27 cellular contexts compared by ENCODE assay signal in genomic region chr1:232144696-232145230, GRCh38.
"Had no signal": no experiment of that assay in that cellular context is flagged by ENCODE, and none has a peak within 500 bp of the region (broad histone marks: within the 10 kb centered on the region; RNA-seq: fewer than 3 reads in every experiment).

No MANE protein-coding gene starts in this region.

- ATAC-seq: effector memory CD8-positive, alpha-beta T cell; esophagus mucosa; gastrocnemius medialis; heart right ventricle; left cardiac atrium; left lung; left ventricle myocardium superior; lower lobe of right lung; mucosa of descending colon had no signal

- H3K4me1 Mint-ChIP-seq: naive B cell had no signal

- H3K27ac ChIP-seq: colonic mucosa, epithelial cell of prostate, esophagus squamous epithelium, gastrocnemius medialis, heart right ventricle, left lung, lower lobe of right lung had no signal

- H3K4me1 ChIP-seq: colonic mucosa, gastrocnemius medialis, left lung had no signal

- H3K4me3 Mint-ChIP-seq: dendritic cell treated with granulocyte-macrophage colony-stimulating factor and Interleukin-4, amounts not matched to agents 40 ng/mL and 50 ng/mL, for 4 days; effector memory CD8-positive, alpha-beta T cell; endodermal cell; mesothelial cell of epicardium; naive B cell had no signal

- H3K27me3 ChIP-seq: colonic mucosa, esophagus squamous epithelium, gastrocnemius medialis, heart right ventricle, left lung had no signal

- H3K36me3 ChIP-seq: colonic mucosa, esophagus squamous epithelium, gastrocnemius medialis, heart right ventricle, left lung, lower lobe of right lung had no signal

- H3K4me3 ChIP-seq: colonic mucosa, esophagus squamous epithelium, gastrocnemius medialis, heart right ventricle, left lung, lower lobe of right lung, mucosa of descending colon had no signal

- DNase-seq: colonic mucosa; cortex of kidney; effector CD8-positive, alpha-beta T cell; effector memory CD8-positive, alpha-beta T cell; endodermal cell; erythroblast; esophagus squamous epithelium; foreskin fibroblast; gastrocnemius medialis; glutamatergic neuron; head of caudate nucleus; heart right ventricle; hippocampal formation; left cardiac atrium; left lung; left ventricle myocardium superior; lower lobe of right lung; mesenchymal stem cell; mucosa of descending colon; naive B cell had no signal

- H3K9me3 ChIP-seq: colonic mucosa, esophagus squamous epithelium, gastrocnemius medialis, mucosa of descending colon had no signal

- FAIRE-seq: endometrium, islet of Langerhans, keratinocyte had no signal

- H3K27ac Mint-ChIP-seq: dendritic cell treated with granulocyte-macrophage colony-stimulating factor and Interleukin-4, amounts not matched to agents 40 ng/mL and 50 ng/mL, for 4 days; effector memory CD8-positive, alpha-beta T cell; endodermal cell; mesothelial cell of epicardium; naive B cell had no signal
